Comparison of ENCODE assay signal across 1 cellular context in genomic region chr15:83993591-83993990, GRCh38.
A peak's percentile ranks its signal among the peaks of the same experiment; 100 is the strongest.
TF ChIP-seq lines count a peak whose summit lies in the region.

No MANE protein-coding gene starts in this region.

TF ChIP-seq in GM12878, 131 proteins besides CTCF, POLR2A, EP300 and RAD21:
- TF ChIP-seq IKZF2 (IDR thresholded peaks at IDR 0.05) = no peak
- no peak for TF ChIP-seq IRF3 (IDR thresholded peaks at IDR 0.05)
- TF ChIP-seq SMC3 (IDR thresholded peaks at IDR 0.05; ENCODE audit: borderline replicate concordance, low read length) = peak; percentile 67; the same call in 1 of the 2 replicates
- no peak for TF ChIP-seq HDAC6 (IDR thresholded peaks at IDR 0.05; ENCODE audit: unreplicated experiment)
- TF ChIP-seq CEBPZ (IDR thresholded peaks at IDR 0.05; ENCODE audit: low read depth, low read length) = no peak
- TF ChIP-seq GABPA (IDR thresholded peaks at IDR 0.05; ENCODE audit: low read depth) = no peak
- no peak for TF ChIP-seq HCFC1 (IDR thresholded peaks at IDR 0.05; ENCODE audit: low read length)
- no peak for TF ChIP-seq TARDBP (IDR thresholded peaks at IDR 0.05; ENCODE audit: borderline replicate concordance)
- TF ChIP-seq ZNF384 (IDR thresholded peaks at IDR 0.05; ENCODE audit: borderline replicate concordance, low read depth, low read length) = peak; percentile 96
- TF ChIP-seq NR2C1 (IDR thresholded peaks at IDR 0.05) = no peak
